Comparison of ENCODE assay signal across 8 cellular contexts in genomic region chrX:69285401-69285871, GRCh38.
A peak's percentile ranks its signal among the peaks of the same experiment; 100 is the strongest.
DNase-seq lines count a peak whose midpoint lies in the region; ATAC-seq and TF ChIP-seq lines count a peak whose summit lies in the region.

No MANE protein-coding gene starts in this region.

- no peak overlapping the region for H3K27ac Mint-ChIP-seq in activated naive CD8-positive, alpha-beta T cell treated with anti-CD3 and anti-CD28 coated beads for 36 hours
- no peak overlapping the region for H3K27ac Mint-ChIP-seq in activated naive CD8-positive, alpha-beta T cell treated with anti-CD3 and anti-CD28 coated beads, Interleukin-2, amount 50 U/mL, for 24 hours

- no peaks in the 10 kb centered on the region for H3K79me1 ChIP-seq in mesendoderm (ENCODE audit: low read length)

- no peak overlapping the region for H2BK120ac ChIP-seq in mesendoderm (ENCODE audit: low read depth, low read length)

- no CpG with 5 or more reads among the region's 10 CpGs for WGBS in mesendoderm (ENCODE audit: extremely low coverage, insufficient coverage, low lambda C conversion rate)

- intact Hi-C loops in uterus (cut with DNase I; ENCODE audit: low total_unique reads): loop anchor here (5.0 to 10.0 kb wide), 2 partner anchors 221 to 458 kb away; partner anchors contain the start of gene EFNB1

- H3K27ac ChIP-seq in coronary artery (peak overlapping the region in 1 of 2 donors; percentile 53), mesendoderm (ENCODE audit: low read depth, low read length) (no peak overlapping the region), uterus (peak overlapping the region; percentile 70 to 87)

- TF ChIP-seq CTCF in coronary artery (IDR thresholded peaks at IDR 0.05): no peak
- TF ChIP-seq CTCF in uterus (IDR thresholded peaks at IDR 0.05): no peak

- H4K5ac ChIP-seq in mesendoderm (ENCODE audit: low read length): no peak overlapping the region

- H3K79me2 ChIP-seq in mesendoderm (ENCODE audit: control insufficient read depth, insufficient read depth, low read length): no peaks in the 10 kb centered on the region

- H3K27me3 ChIP-seq in mesendoderm (ENCODE audit: insufficient read depth, low read length, poor library complexity): no peaks in the 10 kb centered on the region
- H3K27me3 ChIP-seq in uterus: no peaks in the 10 kb centered on the region

- peak overlapping the region; percentile 20 for H3K4me2 ChIP-seq in mesendoderm (ENCODE audit: low read length)

- no peaks in the 10 kb centered on the region for H3K4me1 Mint-ChIP-seq in activated naive CD8-positive, alpha-beta T cell treated with anti-CD3 and anti-CD28 coated beads for 36 hours
- H3K4me1 Mint-ChIP-seq in activated naive CD8-positive, alpha-beta T cell treated with anti-CD3 and anti-CD28 coated beads, Interleukin-2, amount 50 U/mL, for 24 hours: no peaks in the 10 kb centered on the region

- peak overlapping the region; percentile 25 for H3K4me3 Mint-ChIP-seq in activated naive CD8-positive, alpha-beta T cell treated with anti-CD3 and anti-CD28 coated beads for 36 hours
- H3K4me3 Mint-ChIP-seq in activated naive CD8-positive, alpha-beta T cell treated with anti-CD3 and anti-CD28 coated beads, Interleukin-2, amount 50 U/mL, for 24 hours: no peak overlapping the region

- no peaks in the 10 kb centered on the region for H3K9me3 Mint-ChIP-seq in activated naive CD8-positive, alpha-beta T cell treated with anti-CD3 and anti-CD28 coated beads for 36 hours
- no peaks in the 10 kb centered on the region for H3K9me3 Mint-ChIP-seq in activated naive CD8-positive, alpha-beta T cell treated with anti-CD3 and anti-CD28 coated beads, Interleukin-2, amount 50 U/mL, for 24 hours

- TF ChIP-seq POLR2A in uterus (IDR thresholded peaks at IDR 0.05): no peak

- peak overlapping the region; percentile 13 for H3K9ac ChIP-seq in mesendoderm (ENCODE audit: low read length)

- peak overlapping the region; percentile 63 for H3K4me3 ChIP-seq in coronary artery
- H3K4me3 ChIP-seq in mesendoderm (ENCODE audit: low read length): no peak overlapping the region
- H3K4me3 ChIP-seq in uterus: peak overlapping the region; percentile 23 to 33

- H3K36me3 ChIP-seq in mesendoderm (ENCODE audit: control insufficient read depth, insufficient read depth, low read length): no peaks in the 10 kb centered on the region
- H3K36me3 ChIP-seq in uterus: no peaks in the 10 kb centered on the region

- H3K36me3 Mint-ChIP-seq in activated naive CD8-positive, alpha-beta T cell treated with anti-CD3 and anti-CD28 coated beads for 36 hours: no peaks in the 10 kb centered on the region
- no peaks in the 10 kb centered on the region for H3K36me3 Mint-ChIP-seq in activated naive CD8-positive, alpha-beta T cell treated with anti-CD3 and anti-CD28 coated beads, Interleukin-2, amount 50 U/mL, for 24 hours (ENCODE audit: low read depth)

- H2AK5ac ChIP-seq in mesendoderm (ENCODE audit: low read length): no peak overlapping the region

- no peaks in the 10 kb centered on the region for H3K9me3 ChIP-seq in uterus

- no peak overlapping the region for H4K8ac ChIP-seq in mesendoderm (ENCODE audit: low read depth, low read length)

- ATAC-seq in activated naive CD8-positive, alpha-beta T cell treated with anti-CD3 and anti-CD28 coated beads, Interleukin-2, amount 50 U/mL, for 24 hours: no peak
- no peak for ATAC-seq in GM18909 (IDR thresholded peaks at IDR 0.05; ENCODE audit: poor library complexity, unreplicated experiment)

- no peak overlapping the region for H3K23ac ChIP-seq in mesendoderm (ENCODE audit: low read length)

- H3K56ac ChIP-seq in mesendoderm (ENCODE audit: low read length): peak overlapping the region; percentile 67

- H3K27me3 Mint-ChIP-seq in activated naive CD8-positive, alpha-beta T cell treated with anti-CD3 and anti-CD28 coated beads for 36 hours: peaks cover 5% of the 10 kb centered on the region
- H3K27me3 Mint-ChIP-seq in activated naive CD8-positive, alpha-beta T cell treated with anti-CD3 and anti-CD28 coated beads, Interleukin-2, amount 50 U/mL, for 24 hours: no peaks in the 10 kb centered on the region

- no peak overlapping the region for H3K4ac ChIP-seq in mesendoderm (ENCODE audit: low read depth, low read length)

- H2BK5ac ChIP-seq in mesendoderm (ENCODE audit: low read length): no peak overlapping the region

- DNase-seq in activated naive CD8-positive, alpha-beta T cell treated with anti-CD3 and anti-CD28 coated beads for 36 hours: no peak
- DNase-seq in activated naive CD8-positive, alpha-beta T cell treated with anti-CD3 and anti-CD28 coated beads, Interleukin-2, amount 50 U/mL, for 24 hours: no peak
- DNase-seq in coronary artery (ENCODE audit: low spot score) (no peak), mesendoderm (no peak), uterus (peak; percentile 82 to 84), glomerular visceral epithelial cell (ENCODE audit: extremely low spot score) (no peak)
- DNase-seq in effector CD4-positive, alpha-beta T cell: no peak

- no peak overlapping the region for H3K18ac ChIP-seq in mesendoderm (ENCODE audit: low read length)

- H2BK15ac ChIP-seq in mesendoderm (replicated peaks; ENCODE audit: low read depth): no peak overlapping the region

- no peaks in the 10 kb centered on the region for H3K4me1 ChIP-seq in mesendoderm (ENCODE audit: control insufficient read depth, low read depth, low read length)
- H3K4me1 ChIP-seq in uterus: peaks cover 0 to 4% of the 10 kb centered on the region in 2 donors

Comparison
In these comparisons a context has a peak if more than half of its experiments do, and no peak if none do; other contexts are left out.
1. DNase-seq: peak in uterus (2 of 2); none in activated naive CD8-positive, alpha-beta T cell treated with anti-CD3 and anti-CD28 coated beads for 36 hours (single experiment), activated naive CD8-positive, alpha-beta T cell treated with anti-CD3 and anti-CD28 coated beads, Interleukin-2, amount 50 U/mL, for 24 hours (single experiment), coronary artery (single experiment), mesendoderm (single experiment), glomerular visceral epithelial cell (single experiment) and effector CD4-positive, alpha-beta T cell (single experiment).